In genomic region chr17:1839516-1839915, GRCh38 we compare ENCODE assay signal across 21 cellular contexts.
"Had no signal": no experiment of that assay in that cellular context is flagged by ENCODE, and none has a peak within 500 bp of the region (broad histone marks: within the 10 kb centered on the region; RNA-seq: fewer than 3 reads in every experiment).

No MANE protein-coding gene starts in this region.

- H3K4me3 ChIP-seq: cardiac muscle cell, Peyer's patch had no signal

- DNase-seq: activated CD4-positive, alpha-beta memory T cell treated with anti-CD3 and anti-CD28 coated beads, Interleukin-2, amount 10 ng/mL, durations not matched to agents 7 days and 5 days; activated CD4-positive, alpha-beta T cell treated with anti-CD3 and anti-CD28 coated beads for 36 hours; activated CD4-positive, alpha-beta T cell treated with anti-CD3 and anti-CD28 coated beads, Interleukin-2, amount 50 U/mL, for 1 hour; activated gamma-delta T cell; activated naive CD4-positive, alpha-beta T cell treated with anti-CD3 and anti-CD28 coated beads for 36 hours; activated T-cell treated with anti-CD3 and anti-CD28 coated beads for 4 hours; activated T-cell treated with anti-CD3 and anti-CD28 coated beads, Interleukin-2, amount 50 U/mL, for 48 hours; brain microvascular endothelial cell; Kasumi-1; NCI-H1105 treated with DMSO at 0.1 percent for 48 hours; NCI-H1436 treated with DMSO at 0.1 percent for 48 hours; NCI-H187; NCI-H2081; NCI-H510A treated with DMSO at 0.1 percent for 48 hours; NCI-H69; NK-92 treated with Interleukin-12 subunit alpha and Interleukin-12 subunit beta, amount 100 ng/mL, for 24 hours; Peyer's patch; SHP77 treated with DMSO at 0.1 percent for 48 hours; WERI-Rb-1 had no signal

- ATAC-seq: activated CD4-positive, alpha-beta T cell treated with anti-CD3 and anti-CD28 coated beads for 36 hours; activated T-helper 17 cell treated with anti-CD3 and anti-CD28 coated beads, Interleukin-2, amount 50 U/mL, for 72 hours had no signal
